ENCODE assay signal across 15 cellular contexts in genomic region chr12:4769073-4769472, GRCh38. TPM values are rescaled to one million over a fixed set of nuclear protein-coding genes. Genes with fewer than 3 reads are reported as not detected.
DNase-seq lines count a peak whose midpoint lies in the region; ATAC-seq, FAIRE-seq and TF ChIP-seq lines count a peak whose summit lies in the region.
"Had no signal": no experiment of that assay in that cellular context is flagged by ENCODE, and none has a peak within 500 bp of the region (broad histone marks: within the 10 kb centered on the region; RNA-seq: fewer than 3 reads in every experiment).

No MANE protein-coding gene starts in this region.

- intact Hi-C loops in Right ventricle myocardium superior (cut with DNase I), result no loop called here
- intact Hi-C loops in left ventricle myocardium superior (cut with micrococcal nuclease), result no loop called here

- peak; percentile 43 for DNase-seq in Right ventricle myocardium superior
- DNase-seq in left ventricle myocardium superior, result no peak
- DNase-seq in GM12891 (ENCODE audit: insufficient read length, low spot score), result no peak
- DNase-seq in OCI-M1 (lab: John Stamatoyannopoulos, UW), result peak; percentile 5
- no peak for DNase-seq in NCI-H2171 (lab: John Stamatoyannopoulos, UW)
- DNase-seq in frontal cortex (ENCODE audit: low spot score in 2 of 2), result no peak
- DNase-seq: 8988T; Calu3; CD8-positive, alpha-beta T cell; DMS79 treated with DMSO at 0.1 percent for 48 hours; GF-D8; GM23248 had no signal

- no peak for ATAC-seq in Right ventricle myocardium superior (ENCODE audit: poor library complexity)
- no peak for ATAC-seq in left ventricle myocardium superior
- no peak for ATAC-seq in SK-N-SH treated with all-trans-retinoic acid at 6 μM for 48 hours
- ATAC-seq: CD8-positive, alpha-beta T cell had no signal

- FAIRE-seq in GM12891 (lab: Jason Lieb, UNC) (no peak), frontal cortex (lab: Jason Lieb, UNC) (no peak)

- no peak for TF ChIP-seq POLR2A in GM12891 (IDR thresholded peaks at IDR 0.05; ENCODE audit: low read depth, low read length)

TF ChIP-seq in GM12891, 5 proteins besides CTCF, POLR2A, EP300 and RAD21:
- no peak for TF ChIP-seq POU2F2 (IDR thresholded peaks at IDR 0.05; ENCODE audit: low read depth, low read length)
- TF ChIP-seq PAX5 (IDR thresholded peaks at IDR 0.05; ENCODE audit: insufficient read depth, low read length, severe bottlenecking), result no peak
- peak; percentile 20; the same call in 1 of the 2 replicates for TF ChIP-seq SPI1 (IDR thresholded peaks at IDR 0.05; ENCODE audit: low read depth, low read length)
- TF ChIP-seq POLR2AphosphoS5 (IDR thresholded peaks at IDR 0.05; ENCODE audit: low read depth, low read length), result no peak
- TF ChIP-seq TAF1 (IDR thresholded peaks at IDR 0.05; ENCODE audit: low read depth, low read length), result no peak

TF ChIP-seq in SK-N-SH treated with all-trans-retinoic acid at 6 μM for 48 hours, 23 proteins besides CTCF, POLR2A, EP300 and RAD21:
- TF ChIP-seq RARB (CRISPR knock-in tag; IDR thresholded peaks at IDR 0.05), result no peak
- no peak for TF ChIP-seq SNAI2 (CRISPR knock-in tag; IDR thresholded peaks at IDR 0.05)
- no peak for TF ChIP-seq TCF4 (CRISPR knock-in tag; IDR thresholded peaks at IDR 0.05; ENCODE audit: borderline replicate concordance)
- no peak for TF ChIP-seq CSRNP3 (CRISPR knock-in tag; IDR thresholded peaks at IDR 0.05)
- no peak for TF ChIP-seq PPARA (CRISPR knock-in tag; IDR thresholded peaks at IDR 0.05; ENCODE audit: borderline replicate concordance)
- no peak for TF ChIP-seq CSDC2 (CRISPR knock-in tag; IDR thresholded peaks at IDR 0.05)
- TF ChIP-seq BACH2 (CRISPR knock-in tag; IDR thresholded peaks at IDR 0.05; ENCODE audit: borderline replicate concordance), result no peak
- TF ChIP-seq ZFP3 (CRISPR knock-in tag; IDR thresholded peaks at IDR 0.05), result no peak
- no peak for TF ChIP-seq ZC3H10 (CRISPR knock-in tag; IDR thresholded peaks at IDR 0.05)
- TF ChIP-seq ZNF70 (CRISPR knock-in tag; IDR thresholded peaks at IDR 0.05), result no peak
- TF ChIP-seq ISL1 (CRISPR knock-in tag; IDR thresholded peaks at IDR 0.05), result no peak
- no peak for TF ChIP-seq ZNF8 (CRISPR knock-in tag; IDR thresholded peaks at IDR 0.05)
- TF ChIP-seq ARNTL (CRISPR knock-in tag; IDR thresholded peaks at IDR 0.05; ENCODE audit: borderline replicate concordance, low read depth), result no peak
- no peak for TF ChIP-seq POU6F1 (CRISPR knock-in tag; IDR thresholded peaks at IDR 0.05; ENCODE audit: borderline replicate concordance, low read depth)
- TF ChIP-seq ZFP30 (CRISPR knock-in tag; IDR thresholded peaks at IDR 0.05), result no peak
- TF ChIP-seq ESRRG (CRISPR knock-in tag; IDR thresholded peaks at IDR 0.05), result no peak

RNA-seq across cellular contexts. Expression of gene GALNT8, which starts 48.9 kb away (rescaled TPM):
- total RNA-seq in Right ventricle myocardium superior (2.9 TPM), left ventricle myocardium superior (1.7 TPM), frontal cortex (57.5 TPM)
- 0.45 TPM for polyA plus RNA-seq in GM12891 (2012; ENCODE audit: low read depth, missing spikeins)
- total RNA-seq: A673, Calu3, GM23248 had no signal
- polyA plus RNA-seq: AG04450, GM23248 had no signal

Comparison
In these comparisons a context has a peak if more than half of its experiments do, and no peak if none do; other contexts are left out.
1. DNase-seq: peak in Right ventricle myocardium superior (single experiment) and OCI-M1 (single experiment); none in left ventricle myocardium superior (single experiment), GM12891 (single experiment), NCI-H2171 (single experiment) and frontal cortex (0 of 2).
2. RNA of gene GALNT8, which starts 48.9 kb away (total RNA-seq): 57.5 TPM in frontal cortex (single experiment); 2.9 TPM in Right ventricle myocardium superior (single experiment) and 1.7 TPM in left ventricle myocardium superior (single experiment); every median in the first group is over 10 times any median in the second.